ENCODE assay signal across 8 cellular contexts in the genomic region with DNA sequence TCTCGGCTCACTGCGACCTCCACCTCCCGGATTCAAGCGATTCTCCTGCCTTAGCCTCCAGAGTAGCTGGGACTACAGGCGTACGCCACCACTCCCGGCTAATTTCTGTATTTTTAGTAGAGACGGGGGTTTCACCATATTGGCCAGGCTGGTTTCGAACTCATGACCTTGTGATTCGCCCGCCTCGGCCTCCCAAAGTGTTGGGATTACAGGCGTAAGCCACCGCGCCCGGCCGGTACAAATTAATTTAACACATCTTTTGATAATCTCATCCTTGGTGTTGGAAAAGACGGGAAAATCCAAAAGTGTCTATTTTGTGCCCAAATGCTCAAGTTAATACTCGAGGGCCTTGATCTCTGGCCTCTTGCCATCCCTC. TPM values are rescaled to one million over a fixed set of nuclear protein-coding genes. Genes with fewer than 3 reads are reported as not detected.
DNase-seq lines count a peak whose midpoint lies in the region; ATAC-seq, FAIRE-seq and TF ChIP-seq lines count a peak whose summit lies in the region.
"Not testable (repeated sequence)": the region's sequence is repeated elsewhere in the genome, so short reads cannot be mapped to it uniquely, and the experiment has no call there.

No MANE protein-coding gene starts in this region.

- H3K9me1 ChIP-seq in endothelial cell of umbilical vein (replicated peaks; ENCODE audit: control insufficient read depth, extremely low read depth, insufficient read depth, low read length); keratinocyte (ENCODE audit: control insufficient read depth, extremely low read depth, insufficient read depth, low read length): not testable (repeated sequence)

- not testable (repeated sequence) for H3K27me3 ChIP-seq in HL-60 (ENCODE audit: insufficient read depth, poor library complexity, severe bottlenecking); endothelial cell of umbilical vein (ENCODE audit: control insufficient read depth in 2 of 2, insufficient read depth in 2 of 2, low read length in 2 of 2); keratinocyte (ENCODE audit: control insufficient read depth, extremely low read depth, insufficient read depth, low read length)

- H3K27me3 Mint-ChIP-seq in T-helper 1 cell treated with Interleukin-12 subunit alpha and Interleukin-12 subunit beta and Interleukin-4 antibody, amounts not matched to agents 30 μg/mL and 1 μg/mL, for 36 hours (ENCODE audit: low read depth); neural crest cell (ENCODE audit: low read depth); stimulated activated naive CD8-positive, alpha-beta T cell treated with anti-CD3 and anti-CD28 coated beads, Interleukin-15, amount 100 ng/mL, for 72 hours: not testable (repeated sequence)

- POLR2A ChIA-PET in endothelial cell of umbilical vein (lab: Charles Lee), result interaction anchor here (1.2 kb wide), 1 partner anchor 64 kb away, joined by 8 read pairs; no protein-coding TSS in a partner anchor

- ATAC-seq in stimulated activated naive CD8-positive, alpha-beta T cell treated with anti-CD3 and anti-CD28 coated beads, Interleukin-15, amount 100 ng/mL, for 72 hours, result not testable (repeated sequence)

- not testable (repeated sequence) for TF ChIP-seq POLR2A in endothelial cell of umbilical vein (IDR thresholded peaks at IDR 0.05; ENCODE audit: low read depth, low read length)

- H3K4me2 ChIP-seq in endothelial cell of umbilical vein (ENCODE audit: insufficient read depth, low read length), result peak overlapping the region; percentile 76
- H3K4me2 ChIP-seq in keratinocyte (ENCODE audit: control insufficient read depth, extremely low read depth, insufficient read depth, low read depth, low read length), result peak overlapping the region; percentile 87

- TF ChIP-seq CTCF in AG10803 (conservative IDR thresholded peaks at IDR 0.05; ENCODE audit: low read length); HL-60 (IDR thresholded peaks at IDR 0.05; ENCODE audit: insufficient read depth, low read length); endothelial cell of umbilical vein (IDR thresholded peaks at IDR 0.05; ENCODE audit: extremely low read depth in 1 of 2, insufficient read depth in 1 of 2, low read depth in 1 of 2, low read length in 2 of 2); keratinocyte (optimal IDR thresholded peaks at IDR 0.05 in 1 of 3, IDR thresholded peaks at IDR 0.05 in 1 of 3, conservative IDR thresholded peaks at IDR 0.05 in 1 of 3; ENCODE audit: extremely low read depth in 1 of 3, insufficient read depth in 2 of 3, low read length in 3 of 3); neural crest cell (conservative IDR thresholded peaks at IDR 0.05): not testable (repeated sequence)

- H4K20me1 ChIP-seq in endothelial cell of umbilical vein (replicated peaks; ENCODE audit: control insufficient read depth, extremely low read depth, insufficient read depth, low read length); keratinocyte (ENCODE audit: control insufficient read depth, extremely low read depth, insufficient read depth, low read length): not testable (repeated sequence)

- not testable (repeated sequence) for FAIRE-seq in endothelial cell of umbilical vein (lab: Jason Lieb, UNC); keratinocyte (lab: Jason Lieb, UNC)

- DNase-seq in AG10803 (ENCODE audit: low read depth); HL-60 (ENCODE audit: low read depth in 1 of 2, low spot score in 1 of 2); endothelial cell of umbilical vein (ENCODE audit: low read depth, low spot score); keratinocyte (ENCODE audit: low read depth, low spot score); neural crest cell (ENCODE audit: low read depth, low spot score); stimulated activated naive CD8-positive, alpha-beta T cell treated with anti-CD3 and anti-CD28 coated beads, Interleukin-15, amount 100 ng/mL, for 72 hours: not testable (repeated sequence)

- H3K27ac ChIP-seq in HL-60 (replicated peaks), result peak overlapping the region; percentile 97
- H3K27ac ChIP-seq in angular gyrus (ENCODE audit: low read depth, low read length), result peak overlapping the region; percentile 77
- peak overlapping the region; percentile 65 for H3K27ac ChIP-seq in endothelial cell of umbilical vein (ENCODE audit: insufficient read depth, low read depth, low read length)
- peak overlapping the region; percentile 93 for H3K27ac ChIP-seq in keratinocyte (ENCODE audit: control insufficient read depth, insufficient read depth, low read length)

- H3K4me1 Mint-ChIP-seq in T-helper 1 cell treated with Interleukin-12 subunit alpha and Interleukin-12 subunit beta and Interleukin-4 antibody, amounts not matched to agents 30 μg/mL and 1 μg/mL, for 36 hours (ENCODE audit: low read depth), result peaks cover 25% of the 10 kb centered on the region
- H3K4me1 Mint-ChIP-seq in neural crest cell, result peaks cover 35% of the 10 kb centered on the region
- peaks cover 48% of the 10 kb centered on the region for H3K4me1 Mint-ChIP-seq in stimulated activated naive CD8-positive, alpha-beta T cell treated with anti-CD3 and anti-CD28 coated beads, Interleukin-15, amount 100 ng/mL, for 72 hours

- dilution Hi-C loops in endothelial cell of umbilical vein (cut with MboI; ENCODE audit: extremely low pct_ligation_motif_present, low sequenced_read_pairs); keratinocyte (cut with MboI; ENCODE audit: extremely low pct_ligation_motif_present, low sequenced_read_pairs): not testable (repeated sequence)

- H3K9ac ChIP-seq in endothelial cell of umbilical vein (replicated peaks; ENCODE audit: extremely low read depth, insufficient read depth, low read length), result peak overlapping the region; percentile 87
- H3K9ac ChIP-seq in keratinocyte (ENCODE audit: control insufficient read depth, extremely low read depth, insufficient read depth, low read length), result peak overlapping the region; percentile 96

- intact Hi-C loops in endothelial cell of umbilical vein (cut with micrococcal nuclease), result not testable (repeated sequence)

- CTCF ChIA-PET in endothelial cell of umbilical vein (lab: Charles Lee), result interaction anchor here (1.8 kb wide), 1 partner anchor 39 kb away, joined by 4 read pairs; no protein-coding TSS in a partner anchor

- peak overlapping the region; percentile 93 for H3K4me3 Mint-ChIP-seq in T-helper 1 cell treated with Interleukin-12 subunit alpha and Interleukin-12 subunit beta and Interleukin-4 antibody, amounts not matched to agents 30 μg/mL and 1 μg/mL, for 36 hours
- H3K4me3 Mint-ChIP-seq in neural crest cell, result peak overlapping the region; percentile 91
- peak overlapping the region; percentile 94 to 98 for H3K4me3 Mint-ChIP-seq in stimulated activated naive CD8-positive, alpha-beta T cell treated with anti-CD3 and anti-CD28 coated beads, Interleukin-15, amount 100 ng/mL, for 72 hours

- H3K27ac Mint-ChIP-seq in T-helper 1 cell treated with Interleukin-12 subunit alpha and Interleukin-12 subunit beta and Interleukin-4 antibody, amounts not matched to agents 30 μg/mL and 1 μg/mL, for 36 hours, result peak overlapping the region; percentile 95
- peak overlapping the region; percentile 97 for H3K27ac Mint-ChIP-seq in neural crest cell (ENCODE audit: unreplicated experiment)
- peak overlapping the region; percentile 99 for H3K27ac Mint-ChIP-seq in stimulated activated naive CD8-positive, alpha-beta T cell treated with anti-CD3 and anti-CD28 coated beads, Interleukin-15, amount 100 ng/mL, for 72 hours

- peaks cover 17% of the 10 kb centered on the region for H3K79me2 ChIP-seq in endothelial cell of umbilical vein (ENCODE audit: control insufficient read depth, insufficient read depth, low read length)
- H3K79me2 ChIP-seq in keratinocyte (ENCODE audit: control insufficient read depth, insufficient read depth, low read length), result peaks cover 32% of the 10 kb centered on the region

- H3K4me3 ChIP-seq in AG10803 (ENCODE audit: low read length) (peak overlapping the region; percentile 90), HL-60 (replicated peaks; ENCODE audit: insufficient read depth, low read length) (peak overlapping the region; percentile 81), endothelial cell of umbilical vein (replicated peaks in 1 of 3; ENCODE audit: insufficient read depth in 1 of 3, low read depth in 1 of 3, low read length in 3 of 3) (peak overlapping the region; percentile 71 to 95 (median 72)), keratinocyte (ENCODE audit: control insufficient read depth in 2 of 3, extremely low read depth in 1 of 3, insufficient read depth in 2 of 3, low read depth in 1 of 3, low read length in 3 of 3) (peak overlapping the region; percentile 89 to 97 (median 96))

- H2AFZ ChIP-seq in endothelial cell of umbilical vein (ENCODE audit: low read depth, low read length) (peak overlapping the region; percentile 85), keratinocyte (ENCODE audit: control insufficient read depth, low read length) (peak overlapping the region; percentile 95)

- not testable (repeated sequence) for BruUV-seq in endothelial cell of umbilical vein (replicated peaks; lab: Mats Ljungman, UMichigan)

- H3K36me3 Mint-ChIP-seq in T-helper 1 cell treated with Interleukin-12 subunit alpha and Interleukin-12 subunit beta and Interleukin-4 antibody, amounts not matched to agents 30 μg/mL and 1 μg/mL, for 36 hours (ENCODE audit: low read depth); neural crest cell (ENCODE audit: low read depth): not testable (repeated sequence)

- H3K9me3 Mint-ChIP-seq in T-helper 1 cell treated with Interleukin-12 subunit alpha and Interleukin-12 subunit beta and Interleukin-4 antibody, amounts not matched to agents 30 μg/mL and 1 μg/mL, for 36 hours; neural crest cell; stimulated activated naive CD8-positive, alpha-beta T cell treated with anti-CD3 and anti-CD28 coated beads, Interleukin-15, amount 100 ng/mL, for 72 hours: not testable (repeated sequence)

- H3K9me3 ChIP-seq in endothelial cell of umbilical vein (replicated peaks; ENCODE audit: control insufficient read depth, insufficient read depth, low read length); keratinocyte (ENCODE audit: control insufficient read depth, low read depth, low read length): not testable (repeated sequence)

- not testable (repeated sequence) for H3K36me3 ChIP-seq in endothelial cell of umbilical vein (ENCODE audit: control insufficient read depth in 2 of 2, extremely low read depth in 1 of 2, insufficient read depth in 2 of 2, low read length in 2 of 2); keratinocyte (ENCODE audit: control insufficient read depth in 2 of 2, extremely low read depth in 1 of 2, insufficient read depth in 2 of 2, low read length in 2 of 2)

- H3K4me1 ChIP-seq in endothelial cell of umbilical vein (ENCODE audit: control insufficient read depth, extremely low read depth, insufficient read depth, low read length) (peaks cover 14% of the 10 kb centered on the region), keratinocyte (ENCODE audit: control insufficient read depth, extremely low read depth, insufficient read depth, low read length) (peaks cover 14% of the 10 kb centered on the region)

RNA-seq across cellular contexts. Expression of a gene that starts 1.0 kb away (rescaled TPM):
- total RNA-seq in endothelial cell of umbilical vein, result 29.0 and 30.7 TPM in 2 replicates
- 12.7 and 13.7 TPM in 2 replicates for polyA plus RNA-seq in endothelial cell of umbilical vein
- 9.7 and 10.4 TPM in 2 replicates for polyA plus RNA-seq in endothelial cell of umbilical vein (2011; cell fraction: cytosol; rRNA removed)
- 9.4 and 9.7 TPM in 2 replicates for polyA plus RNA-seq in endothelial cell of umbilical vein (2011; cell fraction: nucleus; rRNA removed)
- 26.7 and 30.6 TPM in 2 replicates for polyA plus RNA-seq in endothelial cell of umbilical vein (2012)
- 63.9 and 64.3 TPM in 2 replicates for polyA minus RNA-seq in endothelial cell of umbilical vein
- polyA minus RNA-seq in endothelial cell of umbilical vein (2011; cell fraction: cytosol; rRNA and poly(A)+ RNA removed), result 21.3 TPM
- polyA minus RNA-seq in endothelial cell of umbilical vein (2011; cell fraction: nucleus; rRNA and poly(A)+ RNA removed), result 27.6 and 42.1 TPM in 2 replicates
- 26.4 to 39.7 TPM (median 36.6 TPM) in 3 replicates for polyA plus RNA-seq in keratinocyte
- polyA plus RNA-seq in keratinocyte (2011; ENCODE audit: low read depth), result 27.1 TPM
- polyA plus RNA-seq in keratinocyte (2011; cell fraction: cytosol; rRNA removed), result 11.7 and 30.1 TPM in 2 replicates
- polyA plus RNA-seq in keratinocyte (2011; cell fraction: nucleus; rRNA removed), result 25.9 and 32.7 TPM in 2 replicates
- polyA plus RNA-seq in keratinocyte (2012; ENCODE audit: low replicate concordance), result 27.3 and 28.1 TPM in 2 replicates
- polyA minus RNA-seq in keratinocyte, result 17.4 to 84.1 TPM (median 74.3 TPM) in 3 replicates
- 40.5 TPM for polyA minus RNA-seq in keratinocyte (2011; cell fraction: cytosol; rRNA and poly(A)+ RNA removed)
- polyA minus RNA-seq in keratinocyte (2011; cell fraction: nucleus; rRNA and poly(A)+ RNA removed), result 46.4 and 94.6 TPM in 2 replicates
- total RNA-seq in neural crest cell, result 30.7 and 34.9 TPM in 2 replicates
